In genomic region chr1:87149166-87150065, GRCh38 we compare ENCODE assay signal across 10 cellular contexts.
DNase-seq lines count a peak whose midpoint lies in the region; ATAC-seq and TF ChIP-seq lines count a peak whose summit lies in the region.
"Had no signal": no experiment of that assay in that cellular context is flagged by ENCODE, and none has a peak within 500 bp of the region (broad histone marks: within the 10 kb centered on the region; RNA-seq: fewer than 3 reads in every experiment).

No MANE protein-coding gene starts in this region.

- TF ChIP-seq CTCF in glutamatergic neuron (IDR thresholded peaks at IDR 0.05; ENCODE audit: partially characterized antibody, unreplicated experiment) (no peak), smooth muscle cell (IDR thresholded peaks at IDR 0.05; ENCODE audit: borderline replicate concordance, insufficient read depth, poor library complexity, severe bottlenecking) (no peak)

- no peak for ATAC-seq in HG03521 (IDR thresholded peaks at IDR 0.05; ENCODE audit: unreplicated experiment)
- no peak for ATAC-seq in activated T-cell treated with anti-CD3 and anti-CD28 coated beads, Interleukin-2, amount 50 U/mL, for 4 hours
- ATAC-seq: body of pancreas had no signal

- H3K27ac Mint-ChIP-seq in glutamatergic neuron (ENCODE audit: unreplicated experiment), result peak overlapping the region; percentile 48

- H3K36me3 ChIP-seq in HUES48 (ENCODE audit: control insufficient read depth, insufficient read depth, low read length) (no peaks in the 10 kb centered on the region), smooth muscle cell (ENCODE audit: low read depth) (no peaks in the 10 kb centered on the region)

- H3K27me3 ChIP-seq in HUES48 (ENCODE audit: control insufficient read depth, insufficient read depth, low read length) (peaks cover 22% of the 10 kb centered on the region), smooth muscle cell (ENCODE audit: low read depth) (no peaks in the 10 kb centered on the region)
- H3K27me3 ChIP-seq: body of pancreas had no signal

- peaks cover 24% of the 10 kb centered on the region for H3F3A ChIP-seq in smooth muscle cell (ENCODE audit: low read depth)

- no peak overlapping the region for H2AFZ ChIP-seq in smooth muscle cell (ENCODE audit: low read depth)

- no peaks in the 10 kb centered on the region for H3K9me3 Mint-ChIP-seq in glutamatergic neuron (ENCODE audit: unreplicated experiment)
- H3K9me3 Mint-ChIP-seq in activated T-cell treated with anti-CD3 and anti-CD28 coated beads, Interleukin-2, amount 50 U/mL, for 4 hours, result peaks cover 3% of the 10 kb centered on the region

- H3K27ac ChIP-seq in HUES48 (ENCODE audit: low read depth, low read length), result peak overlapping the region; percentile 44
- peak overlapping the region; percentile 75 for H3K27ac ChIP-seq in smooth muscle cell (ENCODE audit: low read depth)
- H3K27ac ChIP-seq: body of pancreas had no signal

- H3K36me3 Mint-ChIP-seq in glutamatergic neuron (ENCODE audit: unreplicated experiment), result no peaks in the 10 kb centered on the region
- no peaks in the 10 kb centered on the region for H3K36me3 Mint-ChIP-seq in activated T-cell treated with anti-CD3 and anti-CD28 coated beads, Interleukin-2, amount 50 U/mL, for 4 hours (ENCODE audit: insufficient read depth)

- H3K4me2 ChIP-seq in smooth muscle cell, result peak overlapping the region; percentile 65

- H3K4me3 ChIP-seq in HUES48 (ENCODE audit: low read depth, low read length) (no peak overlapping the region), smooth muscle cell (no peak overlapping the region)
- H3K4me3 ChIP-seq: body of pancreas had no signal

- H3K79me2 ChIP-seq in smooth muscle cell (ENCODE audit: low read depth), result no peaks in the 10 kb centered on the region

- peaks cover 18% of the 10 kb centered on the region for H3K4me1 Mint-ChIP-seq in glutamatergic neuron (ENCODE audit: low read depth, unreplicated experiment)
- peaks cover 13% of the 10 kb centered on the region for H3K4me1 Mint-ChIP-seq in activated T-cell treated with anti-CD3 and anti-CD28 coated beads, Interleukin-2, amount 50 U/mL, for 4 hours (ENCODE audit: low read depth)

- DNase-seq in SK-N-DZ (ENCODE audit: low spot score) (peak; percentile 62), glutamatergic neuron (no peak), smooth muscle cell (lab: John Stamatoyannopoulos, UW; ENCODE audit: unreplicated experiment) (no peak), NCI-H524 treated with DMSO at 0.1 percent for 48 hours (lab: John Stamatoyannopoulos, UW) (no peak)
- no peak for DNase-seq in activated T-cell treated with anti-CD3 and anti-CD28 coated beads, Interleukin-2, amount 50 U/mL, for 4 hours
- no peak for DNase-seq in stimulated activated naive CD4-positive, alpha-beta T cell treated with Interleukin-2 at 50 U/mL for 16 hours (lab: John Stamatoyannopoulos, UW)
- DNase-seq: body of pancreas, NCI-H1105 had no signal

- H3K9ac ChIP-seq in HUES48 (ENCODE audit: low read depth, low read length) (no peak overlapping the region), smooth muscle cell (ENCODE audit: low read depth) (no peak overlapping the region)

- 22% methylated on average over 7 of the region's 7 CpGs for WGBS in smooth muscle cell (ENCODE audit: low lambda C conversion rate)

- no peaks in the 10 kb centered on the region for H4K20me1 ChIP-seq in smooth muscle cell (ENCODE audit: low read depth)

- H3K4me3 Mint-ChIP-seq in glutamatergic neuron (ENCODE audit: unreplicated experiment), result no peak overlapping the region
- no peak overlapping the region for H3K4me3 Mint-ChIP-seq in activated T-cell treated with anti-CD3 and anti-CD28 coated beads, Interleukin-2, amount 50 U/mL, for 4 hours

- H3K9me3 ChIP-seq in HUES48 (ENCODE audit: control insufficient read depth, insufficient read depth, low read length) (no peaks in the 10 kb centered on the region), smooth muscle cell (replicated peaks; ENCODE audit: low read depth) (no peaks in the 10 kb centered on the region)
- H3K9me3 ChIP-seq: body of pancreas had no signal

- H3K27me3 Mint-ChIP-seq in glutamatergic neuron (ENCODE audit: unreplicated experiment), result peaks cover 3% of the 10 kb centered on the region
- H3K27me3 Mint-ChIP-seq in activated T-cell treated with anti-CD3 and anti-CD28 coated beads, Interleukin-2, amount 50 U/mL, for 4 hours (ENCODE audit: low read depth), result peaks cover 46% of the 10 kb centered on the region

- H3K4me1 ChIP-seq in HUES48 (ENCODE audit: control insufficient read depth, insufficient read depth, low read length) (peaks cover 41% of the 10 kb centered on the region), smooth muscle cell (ENCODE audit: low read depth) (peaks cover 39% of the 10 kb centered on the region)
